ENCODE assay signal across 30 cellular contexts in genomic region chr6:46234156-46234556, GRCh38.
DNase-seq lines count a peak whose midpoint lies in the region; ATAC-seq and TF ChIP-seq lines count a peak whose summit lies in the region.
"Had no signal": no experiment of that assay in that cellular context is flagged by ENCODE, and none has a peak within 500 bp of the region (broad histone marks: within the 10 kb centered on the region; RNA-seq: fewer than 3 reads in every experiment).

No MANE protein-coding gene starts in this region.

- intact Hi-C loops in Right ventricle myocardium superior (cut with DNase I) (no loop called here), lower lobe of right lung (cut with DNase I) (no loop called here)

- H3K9me3 ChIP-seq in lower lobe of right lung (peaks cover 6% of the 10 kb centered on the region), thoracic aorta (no peaks in the 10 kb centered on the region)
- H3K9me3 ChIP-seq: BE2C, prostate gland, SK-N-SH, uterus had no signal

- H3K4me3 ChIP-seq in lower lobe of right lung (no peak overlapping the region), thoracic aorta (no peak overlapping the region)
- H3K4me3 ChIP-seq: esophagus muscularis mucosa, prostate gland, skin epidermis, uterus had no signal

- H3K4me1 ChIP-seq in lower lobe of right lung (peaks cover 4% of the 10 kb centered on the region), thoracic aorta (ENCODE audit: control insufficient read depth in 1 of 2, low read depth in 2 of 2) (peaks cover 3 to 18% of the 10 kb centered on the region in 2 donors)
- H3K4me1 ChIP-seq: BE2C, prostate gland, uterus had no signal

- H3K27ac ChIP-seq in lower lobe of right lung, result no peak overlapping the region
- H3K27ac ChIP-seq in thoracic aorta, result peak overlapping the region; percentile 15 to 17
- H3K27ac ChIP-seq: KMS-11, prostate gland had no signal

- DNase-seq in LHCN-M2 (ENCODE audit: low read depth), result peak; percentile 45
- peak; percentile 57 for DNase-seq in Right ventricle myocardium superior
- DNase-seq in lower lobe of right lung, result no peak
- no peak for DNase-seq in thoracic aorta (ENCODE audit: low spot score)
- DNase-seq in stimulated activated CD4-positive, alpha-beta T cell treated with anti-CD3 and anti-CD28 coated beads, Interleukin-4, amount 100 ng/mL, for 24 hours, result no peak
- no peak for DNase-seq in islet precursor cell
- DNase-seq in stimulated activated CD4-positive, alpha-beta T cell treated with anti-CD3 and anti-CD28 coated beads, Interleukin-12 subunit alpha, Interleukin-12 subunit beta, amount 100 ng/mL, for 4 hours, result no peak
- DNase-seq: activated CD8-positive, alpha-beta memory T cell treated with anti-CD3 and anti-CD28 coated beads, Interleukin-2, amount 10 ng/mL, durations not matched to agents 7 days and 5 days; activated gamma-delta T cell treated with Interleukin-2 at 50 U/mL for 16 hours; activated T-cell treated with anti-CD3 and anti-CD28 coated beads, Interleukin-2, amount 50 U/mL, for 4 hours; BE2C; central memory CD4-positive, alpha-beta T cell; DMS153; foreskin melanocyte; HCEC 1CT; hippocampal formation; natural killer cell; NCI-H1417; NCI-H2029 treated with DMSO at 0.1 percent for 48 hours; NCI-H524 treated with DMSO at 0.1 percent for 48 hours; NK-92 treated with Interleukin-12 subunit alpha and Interleukin-12 subunit beta, amount 100 ng/mL, for 24 hours; nucleus accumbens; SK-N-SH; stimulated activated naive CD4-positive, alpha-beta T cell treated with Interleukin-2 at 50 U/mL for 16 hours; uterus had no signal

- ATAC-seq in Right ventricle myocardium superior (ENCODE audit: poor library complexity) (peak; percentile 65), lower lobe of right lung (peak; percentile 18 to 55), thoracic aorta (ENCODE audit: insufficient number of reproducible peaks, low FRiP score, low read depth) (no peak), HG03457 (IDR thresholded peaks at IDR 0.05; ENCODE audit: unreplicated experiment) (no peak)
- ATAC-seq: activated CD8-positive, alpha-beta memory T cell treated with anti-CD3 and anti-CD28 coated beads, Interleukin-2, amount 10 ng/mL, durations not matched to agents 7 days and 5 days; activated T-cell treated with anti-CD3 and anti-CD28 coated beads, Interleukin-2, amount 50 U/mL, for 4 hours; natural killer cell had no signal

- H3K27me3 ChIP-seq in lower lobe of right lung (ENCODE audit: low read depth) (no peaks in the 10 kb centered on the region), thoracic aorta (replicated peaks; ENCODE audit: insufficient read depth) (no peaks in the 10 kb centered on the region)
- H3K27me3 ChIP-seq: BE2C, esophagus muscularis mucosa, uterus had no signal

- H3K36me3 ChIP-seq in lower lobe of right lung (no peaks in the 10 kb centered on the region), thoracic aorta (peaks cover 11% of the 10 kb centered on the region)
- H3K36me3 ChIP-seq: BE2C, prostate gland, uterus had no signal

- TF ChIP-seq CTCF in lower lobe of right lung (IDR thresholded peaks at IDR 0.05) (no peak), thoracic aorta (IDR thresholded peaks at IDR 0.05) (no peak)

Comparison
In these comparisons a context has a peak if more than half of its experiments do, and no peak if none do; other contexts are left out.
1. DNase-seq: peak in LHCN-M2 (single experiment) and Right ventricle myocardium superior (single experiment); none in lower lobe of right lung (single experiment), thoracic aorta (single experiment), stimulated activated CD4-positive, alpha-beta T cell treated with anti-CD3 and anti-CD28 coated beads, Interleukin-4, amount 100 ng/mL, for 24 hours (single experiment), islet precursor cell (single experiment) and stimulated activated CD4-positive, alpha-beta T cell treated with anti-CD3 and anti-CD28 coated beads, Interleukin-12 subunit alpha, Interleukin-12 subunit beta, amount 100 ng/mL, for 4 hours (single experiment).
2. ATAC-seq: peak in Right ventricle myocardium superior (single experiment) and lower lobe of right lung (2 of 2); none in thoracic aorta (single experiment) and HG03457 (single experiment).